ENCODE assay signal across 22 cellular contexts in the genomic region with DNA sequence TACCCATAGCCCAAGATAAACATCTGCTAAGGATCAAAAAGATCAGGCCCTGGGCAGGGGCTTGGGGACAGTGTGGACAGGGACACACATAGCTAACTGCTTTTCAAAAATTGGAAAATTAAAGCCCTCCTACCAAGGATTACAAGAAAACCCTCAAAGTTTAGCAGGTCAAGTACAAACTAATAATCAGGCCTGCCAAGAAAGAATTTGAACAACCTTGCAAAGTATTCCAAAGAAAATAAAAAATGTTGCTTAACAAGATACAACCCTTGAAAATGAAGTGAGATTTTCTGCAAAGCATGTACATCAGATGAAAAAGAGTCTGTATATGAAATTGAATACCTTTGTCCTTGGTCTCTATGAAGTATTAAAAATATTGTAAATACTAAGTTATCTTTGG.
DNase-seq lines count a peak whose midpoint lies in the region; ATAC-seq and TF ChIP-seq lines count a peak whose summit lies in the region.
"Had no signal": no experiment of that assay in that cellular context is flagged by ENCODE, and none has a peak within 500 bp of the region (broad histone marks: within the 10 kb centered on the region; RNA-seq: fewer than 3 reads in every experiment).

No MANE protein-coding gene starts in this region.

- peak overlapping the region; percentile 37 for H3K27ac Mint-ChIP-seq in activated B cell treated with CpG ODN at 0.5 μM for 24 hours
- H3K27ac Mint-ChIP-seq in chondrocyte (ENCODE audit: unreplicated experiment): peak overlapping the region; percentile 49
- H3K27ac Mint-ChIP-seq in mesothelial cell of epicardium: peak overlapping the region; percentile 85

- no peak overlapping the region for H3K56ac ChIP-seq in mesendoderm (ENCODE audit: low read length)

- no peak overlapping the region for H3K23ac ChIP-seq in mesendoderm (ENCODE audit: low read length)

- H3K36me3 Mint-ChIP-seq in activated B cell treated with CpG ODN at 0.5 μM for 24 hours (ENCODE audit: low read depth) (peaks cover 1% of the 10 kb centered on the region), chondrocyte (ENCODE audit: low read depth) (peaks cover 1% of the 10 kb centered on the region), mesothelial cell of epicardium (peaks cover 10% of the 10 kb centered on the region)

- ATAC-seq in activated B cell treated with CpG ODN at 0.5 μM for 24 hours (ENCODE audit: low read depth): no peak

- H3K18ac ChIP-seq in mesendoderm (ENCODE audit: low read length): no peak overlapping the region

- H3K27me3 Mint-ChIP-seq in activated B cell treated with CpG ODN at 0.5 μM for 24 hours (no peaks in the 10 kb centered on the region), chondrocyte (ENCODE audit: low read depth) (no peaks in the 10 kb centered on the region), mesothelial cell of epicardium (ENCODE audit: low read depth) (no peaks in the 10 kb centered on the region)
- H3K27me3 Mint-ChIP-seq: CD8-positive, alpha-beta memory T cell had no signal

- no peak overlapping the region for H3K4ac ChIP-seq in mesendoderm (ENCODE audit: low read depth, low read length)

- H2BK120ac ChIP-seq in mesendoderm (ENCODE audit: low read depth, low read length): no peak overlapping the region

- POLR2A ChIA-PET in activated B cell treated with CpG ODN at 0.5 μM for 24 hours (lab: Charles Lee): interaction anchor here (1.6 kb wide), 1 partner anchor 67 kb away, joined by 7 read pairs; no protein-coding TSS in a partner anchor

- H2AK5ac ChIP-seq in mesendoderm (ENCODE audit: low read length): no peak overlapping the region

- H4K5ac ChIP-seq in mesendoderm (ENCODE audit: low read length): no peak overlapping the region

- H2BK5ac ChIP-seq in mesendoderm (ENCODE audit: low read length): no peak overlapping the region

- DNase-seq in activated B cell treated with CpG ODN at 0.5 μM for 24 hours (no peak), chondrocyte (ENCODE audit: low spot score) (no peak), mesothelial cell of epicardium (ENCODE audit: low spot score in 2 of 2, unreplicated experiment in 2 of 2) (no peak), mesendoderm (no peak), putamen (ENCODE audit: low spot score) (no peak), NCI-H69 (lab: John Stamatoyannopoulos, UW) (no peak)
- DNase-seq in effector CD8-positive, alpha-beta T cell (lab: John Stamatoyannopoulos, UW): no peak
- DNase-seq: Calu3; CD8-positive, alpha-beta memory T cell; DMS153; GDM1; GOT3; HCEC 1CT; MV-4-11; NCI-H1105 treated with DMSO at 0.1 percent for 48 hours; NCI-H2029 treated with DMSO at 0.1 percent for 48 hours; NCI-H2171; NCI-H345; NCI-H524 treated with DMSO at 0.1 percent for 48 hours; Peyer's patch had no signal

- H3K4me3 ChIP-seq in mesendoderm (ENCODE audit: low read length): no peak overlapping the region
- H3K4me3 ChIP-seq: Peyer's patch had no signal

- H3K4me1 Mint-ChIP-seq in activated B cell treated with CpG ODN at 0.5 μM for 24 hours (peaks cover 81% of the 10 kb centered on the region), chondrocyte (ENCODE audit: low read depth) (peaks cover 54% of the 10 kb centered on the region), mesothelial cell of epicardium (peaks cover 42% of the 10 kb centered on the region)

- no peaks in the 10 kb centered on the region for H3K4me1 ChIP-seq in mesendoderm (ENCODE audit: control insufficient read depth, low read depth, low read length)

- intact Hi-C loops in activated B cell treated with CpG ODN at 0.5 μM for 24 hours (cut with micrococcal nuclease): no loop called here

- no peak overlapping the region for H3K9ac ChIP-seq in mesendoderm (ENCODE audit: low read length)
- H3K9ac ChIP-seq: KMS-11 had no signal

- no peak overlapping the region for H4K8ac ChIP-seq in mesendoderm (ENCODE audit: low read depth, low read length)

- no peaks in the 10 kb centered on the region for H3K36me3 ChIP-seq in mesendoderm (ENCODE audit: control insufficient read depth, insufficient read depth, low read length)
- H3K36me3 ChIP-seq: Peyer's patch had no signal

- no peaks in the 10 kb centered on the region for H3K27me3 ChIP-seq in mesendoderm (ENCODE audit: insufficient read depth, low read length, poor library complexity)
- H3K27me3 ChIP-seq: Peyer's patch had no signal

- H3K9me3 Mint-ChIP-seq in activated B cell treated with CpG ODN at 0.5 μM for 24 hours (no peaks in the 10 kb centered on the region), chondrocyte (ENCODE audit: low read depth) (no peaks in the 10 kb centered on the region), mesothelial cell of epicardium (peaks cover 4% of the 10 kb centered on the region)
- H3K9me3 Mint-ChIP-seq: CD8-positive, alpha-beta memory T cell had no signal

- H3K79me1 ChIP-seq in mesendoderm (ENCODE audit: low read length): peaks cover 2% of the 10 kb centered on the region

- TF ChIP-seq CTCF in activated B cell treated with CpG ODN at 0.5 μM for 24 hours (IDR thresholded peaks at IDR 0.05): no peak
- no peak for TF ChIP-seq CTCF in chondrocyte (IDR thresholded peaks at IDR 0.05)
- no peak for TF ChIP-seq CTCF in mesothelial cell of epicardium (IDR thresholded peaks at IDR 0.05; ENCODE audit: unreplicated experiment)

- no peaks in the 10 kb centered on the region for H3K79me2 ChIP-seq in mesendoderm (ENCODE audit: control insufficient read depth, insufficient read depth, low read length)

- no peak overlapping the region for H3K27ac ChIP-seq in mesendoderm (ENCODE audit: low read depth, low read length)
- H3K27ac ChIP-seq: C4-2B, KMS-11, Peyer's patch had no signal

- H3K4me2 ChIP-seq in mesendoderm (ENCODE audit: low read length): no peak overlapping the region
- H3K4me2 ChIP-seq: KMS-11 had no signal

- no peak overlapping the region for H2BK15ac ChIP-seq in mesendoderm (replicated peaks; ENCODE audit: low read depth)

- no peak overlapping the region for H3K4me3 Mint-ChIP-seq in activated B cell treated with CpG ODN at 0.5 μM for 24 hours
- no peak overlapping the region for H3K4me3 Mint-ChIP-seq in chondrocyte (ENCODE audit: unreplicated experiment)
- H3K4me3 Mint-ChIP-seq in mesothelial cell of epicardium: no peak overlapping the region

- CTCF ChIA-PET in activated B cell treated with CpG ODN at 0.5 μM for 24 hours (lab: Charles Lee): no interaction called here
